ENCODE assay signal across 19 cellular contexts in genomic region chr6:160254467-160255312, GRCh38. TPM values are rescaled to one million over a fixed set of nuclear protein-coding genes. Genes with fewer than 3 reads are reported as not detected.
DNase-seq lines count a peak whose midpoint lies in the region; ATAC-seq and TF ChIP-seq lines count a peak whose summit lies in the region.
"Had no signal": no experiment of that assay in that cellular context is flagged by ENCODE, and none has a peak within 500 bp of the region (broad histone marks: within the 10 kb centered on the region; RNA-seq: fewer than 3 reads in every experiment).

No MANE protein-coding gene starts in this region.

- peaks cover 9% of the 10 kb centered on the region; the same call in 1 of the 2 replicates for H3K36me3 Mint-ChIP-seq in WTC11
- H3K36me3 Mint-ChIP-seq: brain, CD14-positive monocyte had no signal

- no peak overlapping the region for H3K27ac Mint-ChIP-seq in WTC11
- H3K27ac Mint-ChIP-seq: activated B cell treated with CpG ODN at 0.5 μM for 24 hours, CD14-positive monocyte had no signal

- no peak overlapping the region for H3K27ac ChIP-seq in upper lobe of right lung
- H3K27ac ChIP-seq: psoas muscle, thoracic aorta had no signal

- no peaks in the 10 kb centered on the region for H3K4me1 ChIP-seq in upper lobe of right lung
- H3K4me1 ChIP-seq: psoas muscle had no signal

- H3K4me1 Mint-ChIP-seq in WTC11: peaks cover 56% of the 10 kb centered on the region
- H3K4me1 Mint-ChIP-seq: activated B cell treated with CpG ODN at 0.5 μM for 24 hours, CD14-positive monocyte had no signal

- no peak for DNase-seq in WTC11 (ENCODE audit: low spot score)
- peak; percentile 58 to 82 for DNase-seq in left colon
- no peak for DNase-seq in upper lobe of right lung
- DNase-seq: activated B cell treated with CpG ODN at 0.5 μM for 24 hours; activated naive CD4-positive, alpha-beta T cell; effector memory CD4-positive, alpha-beta T cell; foreskin fibroblast; NCI-H187; NCI-H524 treated with DMSO at 0.1 percent for 48 hours; psoas muscle had no signal

- H3K36me3 ChIP-seq in upper lobe of right lung: no peaks in the 10 kb centered on the region
- H3K36me3 ChIP-seq: thoracic aorta had no signal

- POLR2A ChIA-PET in WTC11 (lab: Charles Lee): no interaction called here

- peaks cover 5% of the 10 kb centered on the region; the same call in 1 of the 2 replicates for H3K9me3 Mint-ChIP-seq in WTC11
- H3K9me3 Mint-ChIP-seq: activated B cell treated with CpG ODN at 0.5 μM for 24 hours had no signal

- TF ChIP-seq CTCF in WTC11 (IDR thresholded peaks at IDR 0.05): no peak
- no peak for TF ChIP-seq CTCF in upper lobe of right lung (IDR thresholded peaks at IDR 0.05)

- H3K4me3 Mint-ChIP-seq in WTC11: no peak overlapping the region
- H3K4me3 Mint-ChIP-seq: activated B cell treated with CpG ODN at 0.5 μM for 24 hours, brain, CD14-positive monocyte had no signal

- H3K4me3 ChIP-seq in upper lobe of right lung: no peak overlapping the region
- H3K4me3 ChIP-seq: psoas muscle, thoracic aorta had no signal

- intact Hi-C loops in left colon (cut with DNase I, micrococcal nuclease) (no loop called here), upper lobe of right lung (cut with DNase I) (no loop called here)

- H3K27me3 ChIP-seq in upper lobe of right lung: no peaks in the 10 kb centered on the region

- H3K9me3 ChIP-seq in upper lobe of right lung: no peaks in the 10 kb centered on the region
- H3K9me3 ChIP-seq: psoas muscle, thoracic aorta had no signal

- ATAC-seq in HG02981 (IDR thresholded peaks at IDR 0.05; ENCODE audit: unreplicated experiment): peak; percentile 39
- ATAC-seq in WTC11: peak; percentile 46
- peak; percentile 98 for ATAC-seq in left colon
- ATAC-seq in upper lobe of right lung: peak; percentile 85
- no peak for ATAC-seq in HG03378 (IDR thresholded peaks at IDR 0.05; ENCODE audit: unreplicated experiment)
- no peak for ATAC-seq in HG02763 (IDR thresholded peaks at IDR 0.05; ENCODE audit: unreplicated experiment)
- no peak for ATAC-seq in GM18858 (IDR thresholded peaks at IDR 0.05; ENCODE audit: unreplicated experiment)
- ATAC-seq: psoas muscle had no signal

- CTCF ChIA-PET in WTC11 (lab: Charles Lee): interaction anchor here (0.8 kb wide), 1 partner anchor 33 kb away, joined by 4 read pairs; no protein-coding TSS in a partner anchor

- H3K27me3 Mint-ChIP-seq in WTC11 (ENCODE audit: low read depth): 0 out of 2 replicates have a peak, but pooled peaks cover 2% of the 10 kb centered on the region

TF ChIP-seq in WTC11, 78 proteins besides CTCF, POLR2A, EP300 and RAD21:
- TF ChIP-seq GABPB1 (CRISPR knock-in tag; IDR thresholded peaks at IDR 0.05) (peak; percentile 62), ZNF671 (CRISPR knock-in tag; IDR thresholded peaks at IDR 0.05) (no peak)

RNA-seq across cellular contexts. Expression of gene SLC22A2, which starts 3.9 kb away (rescaled TPM):
- total RNA-seq in WTC11 (2021): 0.44 to 0.96 TPM (median 0.78 TPM) in 3 replicates
- total RNA-seq in left colon: not detected
- total RNA-seq in upper lobe of right lung: not detected
- total RNA-seq: activated B cell treated with CpG ODN at 0.5 μM for 24 hours, LHCN-M2, myocyte, thoracic aorta had no signal

Comparison
In these comparisons a context has a peak if more than half of its experiments do, and no peak if none do; other contexts are left out.
1. ATAC-seq: peak in HG02981 (single experiment), WTC11 (single experiment), left colon (single experiment) and upper lobe of right lung (single experiment); none in HG03378 (single experiment), HG02763 (single experiment) and GM18858 (single experiment).
2. DNase-seq: peak in left colon (2 of 2); none in WTC11 (single experiment) and upper lobe of right lung (single experiment).